ENCODE assay signal across 8 cellular contexts in the genomic region with DNA sequence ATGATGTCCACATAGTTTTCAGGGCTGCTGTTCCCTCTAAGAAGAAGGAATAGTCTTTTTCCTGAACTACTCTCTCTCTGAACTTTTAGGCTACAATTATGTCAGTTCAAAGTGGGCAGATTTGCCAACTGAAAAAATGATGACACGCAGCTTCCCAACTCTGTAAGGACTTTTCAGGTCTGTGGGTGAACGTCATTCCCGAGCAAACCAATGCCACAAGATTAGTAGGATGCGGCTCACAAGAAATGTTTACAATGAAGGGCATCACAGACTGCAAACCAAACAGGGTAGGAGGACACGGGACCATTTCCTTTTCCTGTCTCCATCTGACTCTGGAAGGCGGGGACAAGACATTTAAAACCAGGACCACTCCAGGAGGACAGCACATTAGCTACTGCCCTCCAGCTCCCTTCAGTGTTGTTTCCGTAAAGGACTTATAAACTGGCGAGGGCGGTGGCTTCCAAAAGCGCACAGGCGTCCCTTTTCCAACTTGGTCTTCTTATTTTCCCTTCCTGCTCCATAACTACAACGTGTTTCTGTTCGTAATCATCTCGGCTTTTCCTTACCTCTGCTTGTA. TPM values are rescaled to one million over a fixed set of nuclear protein-coding genes. Genes with fewer than 3 reads are reported as not detected.
DNase-seq lines count a peak whose midpoint lies in the region; ATAC-seq and TF ChIP-seq lines count a peak whose summit lies in the region.

No MANE protein-coding gene starts in this region.

- H2BK120ac ChIP-seq in trophoblast cell (ENCODE audit: insufficient read depth, low read length, poor library complexity), result peak overlapping the region; percentile 43

- H3K4me2 ChIP-seq in GM23338 (peak overlapping the region; percentile 82), trophoblast cell (ENCODE audit: low read length) (peak overlapping the region; percentile 67)

- peak overlapping the region; percentile 79 for H3K27ac Mint-ChIP-seq in GM23338

- H3F3A ChIP-seq in GM23338 (replicated peaks; ENCODE audit: low read depth), result no peaks in the 10 kb centered on the region

- H4K12ac ChIP-seq in trophoblast cell (ENCODE audit: low read depth, low read length), result no peak overlapping the region

- no peaks in the 10 kb centered on the region for H3K9me3 Mint-ChIP-seq in GM23338

- peaks cover 16% of the 10 kb centered on the region for H4K20me1 ChIP-seq in GM23338 (replicated peaks; ENCODE audit: insufficient read depth)

- H2AFZ ChIP-seq in GM23338 (peak overlapping the region; percentile 93), trophoblast cell (ENCODE audit: insufficient read depth, low read length, poor library complexity) (peak overlapping the region; percentile 79)

- no peak for TF ChIP-seq POLR2A in NB4 (IDR thresholded peaks at IDR 0.05; ENCODE audit: extremely low read depth, insufficient read length)
- no peak for TF ChIP-seq POLR2A in adrenal gland (IDR thresholded peaks at IDR 0.05)
- TF ChIP-seq POLR2A in erythroblast (IDR thresholded peaks at IDR 0.05; ENCODE audit: low read length), result no peak

- no peaks in the 10 kb centered on the region for H3K27me3 Mint-ChIP-seq in GM23338 (ENCODE audit: insufficient read depth, low read depth, poor library complexity)

- H2BK12ac ChIP-seq in trophoblast cell (ENCODE audit: low read length), result no peak overlapping the region

- H3K4me3 Mint-ChIP-seq in GM23338, result peak overlapping the region; percentile 94

- no peaks in the 10 kb centered on the region for H3K36me3 Mint-ChIP-seq in GM23338 (ENCODE audit: low read depth)

- TF ChIP-seq CTCF in GM23338 (conservative IDR thresholded peaks at IDR 0.05; ENCODE audit: low read depth in 2 of 2), result no peak
- TF ChIP-seq CTCF in NB4 (IDR thresholded peaks at IDR 0.05; ENCODE audit: low read depth, low read length), result no peak
- no peak for TF ChIP-seq CTCF in adrenal gland (IDR thresholded peaks at IDR 0.05)
- TF ChIP-seq CTCF in left ventricle myocardium inferior (IDR thresholded peaks at IDR 0.05; ENCODE audit: borderline replicate concordance), result no peak

- H3K4ac ChIP-seq in trophoblast cell (ENCODE audit: low read depth, low read length), result no peak overlapping the region

- peak overlapping the region; percentile 50 for H4K91ac ChIP-seq in trophoblast cell (ENCODE audit: low read depth, low read length)

- 1 to 2% (median 1%) methylated on average over 14 of the region's 14 CpGs for WGBS in adrenal gland, 4 donors
- no CpG with 5 or more reads among the region's 14 CpGs for WGBS in trophoblast cell (ENCODE audit: extremely low coverage, insufficient coverage, insufficient read length)

- peak overlapping the region; percentile 67 for H2BK5ac ChIP-seq in trophoblast cell (ENCODE audit: low read depth, low read length, poor library complexity)

- H3K9ac ChIP-seq in trophoblast cell (ENCODE audit: low read length), result peak overlapping the region; percentile 21

- H3K4me1 Mint-ChIP-seq in GM23338, result peaks cover 42% of the 10 kb centered on the region

- H3K9me2 ChIP-seq in GM23338 (ENCODE audit: insufficient read depth), result no peaks in the 10 kb centered on the region

- no peak overlapping the region for H2AK5ac ChIP-seq in trophoblast cell (ENCODE audit: low read length)

- H3K27ac ChIP-seq in GM23338 (ENCODE audit: low read depth) (peak overlapping the region; percentile 90), adrenal gland (peak overlapping the region; percentile 94 to 99 (median 96)), left ventricle myocardium inferior (replicated peaks) (peak overlapping the region; percentile 98), trophoblast cell (ENCODE audit: low read depth, low read length) (peak overlapping the region; percentile 63)

- no peak overlapping the region for H3K23ac ChIP-seq in trophoblast cell (ENCODE audit: low read length)

- peak overlapping the region; percentile 23 for H3K18ac ChIP-seq in trophoblast cell (ENCODE audit: low read length)

- peak; percentile 18 for DNase-seq in activated CD4-positive, alpha-beta T cell treated with anti-CD3 and anti-CD28 coated beads for 48 hours
- no peak for DNase-seq in activated CD4-positive, alpha-beta T cell treated with anti-CD3 and anti-CD28 coated beads for 4 hours
- peak; percentile 72 for DNase-seq in GM23338 (ENCODE audit: low spot score)
- DNase-seq in NB4 (ENCODE audit: low read depth), result peak; percentile 67
- DNase-seq in adrenal gland, result peak; percentile 34 to 72 (median 46)
- DNase-seq in left ventricle myocardium inferior, result no peak
- peak in 1 of 2 donors; percentile 9 for DNase-seq in trophoblast cell
- DNase-seq in erythroblast (lab: John Stamatoyannopoulos, UW), result no peak

- H3K79me2 ChIP-seq in GM23338 (replicated peaks; ENCODE audit: insufficient read depth) (peaks cover 43% of the 10 kb centered on the region), trophoblast cell (ENCODE audit: control insufficient read depth, insufficient read depth, low read length, poor library complexity) (peaks cover 8% of the 10 kb centered on the region)

- H3K9me3 ChIP-seq in adrenal gland (replicated peaks in 1 of 3) (no peaks in the 10 kb centered on the region), left ventricle myocardium inferior (replicated peaks) (no peaks in the 10 kb centered on the region), trophoblast cell (ENCODE audit: insufficient read depth, low read depth, low read length) (no peaks in the 10 kb centered on the region)

- no peaks in the 10 kb centered on the region for H3K27me3 ChIP-seq in GM23338 (ENCODE audit: insufficient read depth)
- no peaks in the 10 kb centered on the region for H3K27me3 ChIP-seq in adrenal gland
- no peaks in the 10 kb centered on the region for H3K27me3 ChIP-seq in left ventricle myocardium inferior (ENCODE audit: low read depth)
- no peaks in the 10 kb centered on the region for H3K27me3 ChIP-seq in trophoblast cell (ENCODE audit: insufficient read depth, low read length)

- peak; percentile 31 for ATAC-seq in GM23338

- peaks cover 10% of the 10 kb centered on the region for H3K79me1 ChIP-seq in trophoblast cell (ENCODE audit: low read length)

- H3K4me1 ChIP-seq in GM23338 (ENCODE audit: insufficient read depth), result peaks cover 37% of the 10 kb centered on the region
- peaks cover 17 to 47% of the 10 kb centered on the region in 2 donors for H3K4me1 ChIP-seq in adrenal gland (replicated peaks in 1 of 2)
- peaks cover 54% of the 10 kb centered on the region for H3K4me1 ChIP-seq in left ventricle myocardium inferior
- peaks cover 3 to 5% of the 10 kb centered on the region in 2 experiments for H3K4me1 ChIP-seq in trophoblast cell (ENCODE audit: control insufficient read depth in 1 of 2, insufficient read depth in 2 of 2, low read length in 2 of 2)

- intact Hi-C loops in adrenal gland (cut with DNase I) (no loop called here), left ventricle myocardium inferior (cut with micrococcal nuclease) (no loop called here)

- H4K8ac ChIP-seq in trophoblast cell (ENCODE audit: low read depth, low read length), result peak overlapping the region; percentile 66

- H3K36me3 ChIP-seq in GM23338 (ENCODE audit: insufficient read depth), result no peaks in the 10 kb centered on the region
- no peaks in the 10 kb centered on the region for H3K36me3 ChIP-seq in adrenal gland (replicated peaks in 1 of 2)
- H3K36me3 ChIP-seq in left ventricle myocardium inferior, result no peaks in the 10 kb centered on the region
- H3K36me3 ChIP-seq in trophoblast cell (ENCODE audit: control insufficient read depth in 1 of 2, insufficient read depth in 2 of 2, low read length in 2 of 2), result no peaks in the 10 kb centered on the region

- H3K14ac ChIP-seq in trophoblast cell (ENCODE audit: low read length), result peak overlapping the region; percentile 51

- peak overlapping the region; percentile 89 for H3K4me3 ChIP-seq in GM23338
- peak overlapping the region; percentile 82 for H3K4me3 ChIP-seq in NB4 (ENCODE audit: low read depth, low read length)
- peak overlapping the region; percentile 81 to 99 (median 88) for H3K4me3 ChIP-seq in adrenal gland
- peak overlapping the region; percentile 93 for H3K4me3 ChIP-seq in left ventricle myocardium inferior
- peak overlapping the region; percentile 98 for H3K4me3 ChIP-seq in trophoblast cell (ENCODE audit: low read depth, low read length)

TF ChIP-seq in GM23338, 12 proteins besides CTCF, POLR2A, EP300 and RAD21 (continues in another document):
- TF ChIP-seq, protein P1, sequence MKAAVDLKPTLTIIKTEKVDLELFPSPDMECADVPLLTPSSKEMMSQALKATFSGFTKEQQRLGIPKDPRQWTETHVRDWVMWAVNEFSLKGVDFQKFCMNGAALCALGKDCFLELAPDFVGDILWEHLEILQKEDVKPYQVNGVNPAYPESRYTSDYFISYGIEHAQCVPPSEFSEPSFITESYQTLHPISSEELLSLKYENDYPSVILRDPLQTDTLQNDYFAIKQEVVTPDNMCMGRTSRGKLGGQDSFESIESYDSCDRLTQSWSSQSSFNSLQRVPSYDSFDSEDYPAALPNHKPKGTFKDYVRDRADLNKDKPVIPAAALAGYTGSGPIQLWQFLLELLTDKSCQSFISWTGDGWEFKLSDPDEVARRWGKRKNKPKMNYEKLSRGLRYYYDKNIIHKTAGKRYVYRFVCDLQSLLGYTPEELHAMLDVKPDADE (IDR thresholded peaks at IDR 0.05), result no peak

RNA-seq across cellular contexts. Expression of a gene that starts 0.5 kb away (rescaled TPM):
- total RNA-seq in GM23338 (2014; rRNA removed; shearing (Covaris generic)), result 31.5 and 46.5 TPM in 2 replicates
- 25.1 and 25.3 TPM in 2 replicates for polyA plus RNA-seq in GM23338 (2016; fragmentation: Nextera tagmentation; extraction: Ambion mirVana)
- total RNA-seq in adrenal gland, result 10 to 100 TPM; 38.0 to 81.2 (median 63.9) TPM
- 10 to 100 TPM; 20.7 to 37.6 (median 25.5) TPM for polyA plus RNA-seq in adrenal gland
- total RNA-seq in left ventricle myocardium inferior, result 42.2 TPM
- polyA plus RNA-seq in trophoblast cell (2013), result 23.4 and 24.4 TPM in 2 replicates

Comparison
In these comparisons a context has a peak if more than half of its experiments do, and no peak if none do; other contexts are left out.
1. DNase-seq: peak in activated CD4-positive, alpha-beta T cell treated with anti-CD3 and anti-CD28 coated beads for 48 hours (single experiment), GM23338 (single experiment), NB4 (single experiment) and adrenal gland (7 of 7); none in activated CD4-positive, alpha-beta T cell treated with anti-CD3 and anti-CD28 coated beads for 4 hours (0 of 2), left ventricle myocardium inferior (single experiment) and erythroblast (0 of 2).
2. Peak in every context shown above with its lines, with median percentiles within 50 percentile points of each other: H3K27ac ChIP-seq and H3K4me3 ChIP-seq.